ENCODE assay signal across 8 cellular contexts in the genomic region with DNA sequence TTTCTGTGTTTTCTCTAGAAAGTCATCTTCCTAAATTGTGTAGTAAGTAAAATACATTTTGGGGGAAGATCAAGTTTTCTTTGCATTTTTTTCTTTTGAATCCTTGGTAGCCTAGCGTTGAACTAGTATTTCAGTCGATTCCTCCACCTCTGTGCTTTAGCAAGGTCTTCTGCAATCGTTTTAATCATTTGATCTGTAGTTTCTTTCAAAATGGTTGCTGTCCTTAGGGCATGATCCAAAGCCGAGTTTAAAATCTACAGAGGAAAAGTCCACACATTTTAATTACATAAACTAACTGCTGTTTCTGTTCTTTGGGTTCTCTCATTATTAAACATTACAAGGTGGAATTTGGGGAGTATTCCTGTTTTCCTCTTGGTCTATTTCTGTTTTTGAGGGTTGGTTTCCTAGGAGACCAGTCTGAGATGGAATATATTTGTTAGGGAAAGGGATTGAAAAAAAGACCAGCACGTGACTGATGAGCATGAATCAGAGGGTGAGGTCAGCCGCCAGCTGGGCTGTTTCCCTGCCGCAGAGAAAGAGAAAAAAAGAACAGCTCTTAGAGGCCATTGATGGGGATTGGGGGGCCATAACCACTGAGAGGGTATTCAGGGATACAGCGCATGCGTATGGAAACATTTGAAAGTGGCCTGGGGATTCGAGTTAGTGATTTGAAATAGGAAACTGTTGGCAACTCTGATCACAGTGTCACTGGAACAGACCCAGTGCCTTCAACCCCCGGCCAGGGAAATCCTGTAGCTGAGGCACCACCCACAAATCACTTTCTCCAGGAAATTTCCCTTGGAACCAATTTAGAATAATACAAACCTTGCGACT. TPM values are rescaled to one million over a fixed set of nuclear protein-coding genes. Genes with fewer than 3 reads are reported as not detected.
DNase-seq lines count a peak whose midpoint lies in the region; ATAC-seq, FAIRE-seq and TF ChIP-seq lines count a peak whose summit lies in the region.

No MANE protein-coding gene starts in this region.

- peak; percentile 87 for DNase-seq in HFF-Myc (ENCODE audit: extremely low read depth, low read depth)
- peak; percentile 89 for DNase-seq in RKO (ENCODE audit: low spot score)
- DNase-seq in esophagus muscularis mucosa (ENCODE audit: extremely low spot score), result no peak
- peak; percentile 54 to 63 (median 62) for DNase-seq in mucosa of descending colon
- peak; percentile 88 for DNase-seq in urothelium cell line (ENCODE audit: low spot score)
- no peak for DNase-seq in activated CD4-positive, alpha-beta T cell treated with anti-CD3 and anti-CD28 coated beads, Interleukin-2, amount 50 U/mL, for 1 hour
- no peak for DNase-seq in NK-92 (lab: John Stamatoyannopoulos, UW; ENCODE audit: unreplicated experiment)
- DNase-seq in GM10266 (ENCODE audit: extremely low spot score), result no peak

- no peak for TF ChIP-seq POLR2A in esophagus muscularis mucosa (IDR thresholded peaks at IDR 0.05; ENCODE audit: low read depth)

- peak overlapping the region; percentile 82 to 91 (median 85) for H3K27ac ChIP-seq in esophagus muscularis mucosa (replicated peaks in 1 of 4)

- 21% methylated on average over 12 of the region's 12 CpGs for WGBS in esophagus muscularis mucosa

- no peaks in the 10 kb centered on the region for H3K27me3 ChIP-seq in esophagus muscularis mucosa

- H3K4me3 ChIP-seq in HFF-Myc (replicated peaks; ENCODE audit: low read depth, low read length), result peak overlapping the region; percentile 29
- peak overlapping the region; percentile 38 to 50 (median 41) for H3K4me3 ChIP-seq in esophagus muscularis mucosa
- no peak overlapping the region for H3K4me3 ChIP-seq in mucosa of descending colon

- peak; percentile 85 for ATAC-seq in mucosa of descending colon

- FAIRE-seq in urothelium cell line (lab: Jason Lieb, UNC), result no peak

- H3K9me3 ChIP-seq in esophagus muscularis mucosa (no peaks in the 10 kb centered on the region), mucosa of descending colon (no peaks in the 10 kb centered on the region)

- intact Hi-C loops in esophagus muscularis mucosa (cut with DNase I) (no loop called here), mucosa of descending colon (cut with DNase I, micrococcal nuclease) (no loop called here)

- TF ChIP-seq CTCF in HFF-Myc (IDR thresholded peaks at IDR 0.05; ENCODE audit: low read depth, low read length, missing control alignments) (no peak), esophagus muscularis mucosa (IDR thresholded peaks at IDR 0.05) (no peak), mucosa of descending colon (IDR thresholded peaks at IDR 0.05) (no peak), GM10266 (IDR thresholded peaks at IDR 0.05; ENCODE audit: control insufficient read depth, insufficient read depth, low read depth, missing control alignments) (no peak)

- TF ChIP-seq EP300 in esophagus muscularis mucosa (IDR thresholded peaks at IDR 0.05), result no peak

- H3K36me3 ChIP-seq in esophagus muscularis mucosa, result peaks cover 0 to 6% (median 5%) of the 10 kb centered on the region in 4 donors
- H3K36me3 ChIP-seq in mucosa of descending colon (ENCODE audit: low read depth), result no peaks in the 10 kb centered on the region

- peaks cover 16 to 53% (median 43%) of the 10 kb centered on the region in 4 donors for H3K4me1 ChIP-seq in esophagus muscularis mucosa
- H3K4me1 ChIP-seq in mucosa of descending colon (ENCODE audit: low read depth), result peaks cover 8% of the 10 kb centered on the region

RNA-seq across cellular contexts. Expression of gene AKNAD1, which starts 40.6 kb away (rescaled TPM):
- total RNA-seq in esophagus muscularis mucosa (1 to 10 TPM in 3 of 4 donors, under 1 TPM in 1; 0.13 to 7.5 (median 1.5) TPM), mucosa of descending colon (under 1 TPM in 1 of 3 donors, not detected in 2; 0.60 TPM)

Comparison
In these comparisons a context has a peak if more than half of its experiments do, and no peak if none do; other contexts are left out.
1. DNase-seq: peak in HFF-Myc (single experiment), RKO (single experiment), mucosa of descending colon (3 of 3) and urothelium cell line (single experiment); none in esophagus muscularis mucosa (single experiment), activated CD4-positive, alpha-beta T cell treated with anti-CD3 and anti-CD28 coated beads, Interleukin-2, amount 50 U/mL, for 1 hour (single experiment), NK-92 (single experiment) and GM10266 (single experiment).